Comparison of ENCODE assay signal across 1 cellular context in the genomic region with DNA sequence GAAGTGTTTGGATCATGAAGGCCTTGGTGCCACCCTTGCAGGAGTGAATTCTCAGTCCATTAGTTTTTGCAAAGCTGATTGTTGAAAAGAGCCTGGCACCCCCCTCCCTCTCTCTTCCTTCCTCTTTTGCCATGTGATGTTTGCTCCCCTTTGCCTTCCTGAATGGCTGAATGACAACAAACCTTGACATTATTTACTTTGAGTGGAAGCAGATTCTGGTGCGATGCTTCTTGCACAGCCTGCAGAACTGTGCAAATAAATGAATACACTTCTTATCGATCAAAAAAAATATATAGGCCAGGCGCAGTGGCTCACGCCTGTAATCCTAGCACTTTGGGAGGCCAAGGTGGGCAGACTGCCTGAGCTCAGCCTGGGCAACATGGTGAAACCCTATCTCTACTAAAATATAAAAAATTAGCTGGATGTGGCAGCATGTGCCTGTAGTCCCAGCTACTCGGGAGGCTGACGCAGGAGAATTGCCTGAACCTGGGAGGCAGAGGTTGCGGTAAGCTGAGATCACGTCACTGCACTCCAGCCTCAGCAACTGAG.
TF ChIP-seq lines count a peak whose summit lies in the region.

No MANE protein-coding gene starts in this region.

TF ChIP-seq in HepG2, 621 proteins besides CTCF, POLR2A, EP300 and RAD21 (continued from another document and continues in another):
- TF ChIP-seq RCOR2 (CRISPR knock-in tag; IDR thresholded peaks at IDR 0.05) (peak; percentile 59; the same call in 1 of the 2 replicates), ZC3H13 (CRISPR knock-in tag; IDR thresholded peaks at IDR 0.05) (0 out of 2 replicates have a peak, but pooled peaks have one; percentile 41), MIXL1 (CRISPR knock-in tag; IDR thresholded peaks at IDR 0.05) (peak; percentile 61), KDM4B (CRISPR knock-in tag; IDR thresholded peaks at IDR 0.05) (no peak), ELF1 (CRISPR knock-in tag; IDR thresholded peaks at IDR 0.05) (peak; percentile 74), JUN (CRISPR knock-in tag; IDR thresholded peaks at IDR 0.05) (no peak), SP5 (CRISPR knock-in tag; IDR thresholded peaks at IDR 0.05; ENCODE audit: borderline replicate concordance, low read depth) (peak; percentile 53; the same call in 1 of the 2 replicates), MIER2 (CRISPR knock-in tag; IDR thresholded peaks at IDR 0.05) (no peak), CCAR2 (optimal IDR thresholded peaks at IDR 0.05; ENCODE audit: low read depth, low read length) (no peak), SATB2 (CRISPR knock-in tag; IDR thresholded peaks at IDR 0.05) (no peak), ZNF660 (CRISPR knock-in tag; IDR thresholded peaks at IDR 0.05; ENCODE audit: borderline replicate concordance, low read depth) (no peak), DR1 (CRISPR knock-in tag; IDR thresholded peaks at IDR 0.05) (no peak), MAZ (IDR thresholded peaks at IDR 0.05; ENCODE audit: borderline replicate concordance, low read depth, low read length) (no peak), MAZ (CRISPR knock-in tag; IDR thresholded peaks at IDR 0.05; ENCODE audit: low read depth) (no peak), SAFB2 (CRISPR knock-in tag; IDR thresholded peaks at IDR 0.05; ENCODE audit: borderline replicate concordance, low read depth) (no peak), STAG1 (CRISPR knock-in tag; IDR thresholded peaks at IDR 0.05) (no peak), AHR (CRISPR knock-in tag; IDR thresholded peaks at IDR 0.05) (no peak; the same call in 1 of the 2 replicates), RBAK (CRISPR knock-in tag; IDR thresholded peaks at IDR 0.05) (no peak), ZNF292 (CRISPR knock-in tag; IDR thresholded peaks at IDR 0.05; ENCODE audit: borderline replicate concordance, low read depth) (peak; percentile 88), TGIF2 (CRISPR knock-in tag; IDR thresholded peaks at IDR 0.05) (peak; percentile 83), MYNN (CRISPR knock-in tag; IDR thresholded peaks at IDR 0.05; ENCODE audit: low read depth) (no peak), FOXP1 (IDR thresholded peaks at IDR 0.05) (no peak), FOXP1 (CRISPR knock-in tag; IDR thresholded peaks at IDR 0.05) (peak; percentile 85), RNF2 (conservative IDR thresholded peaks at IDR 0.05; ENCODE audit: low read depth) (no peak), ISL2 (CRISPR knock-in tag; IDR thresholded peaks at IDR 0.05) (peak; percentile 83), SP140L (CRISPR knock-in tag; IDR thresholded peaks at IDR 0.05; ENCODE audit: borderline replicate concordance) (peak; percentile 61; the same call in 1 of the 2 replicates)
- TF ChIP-seq, protein P1, sequence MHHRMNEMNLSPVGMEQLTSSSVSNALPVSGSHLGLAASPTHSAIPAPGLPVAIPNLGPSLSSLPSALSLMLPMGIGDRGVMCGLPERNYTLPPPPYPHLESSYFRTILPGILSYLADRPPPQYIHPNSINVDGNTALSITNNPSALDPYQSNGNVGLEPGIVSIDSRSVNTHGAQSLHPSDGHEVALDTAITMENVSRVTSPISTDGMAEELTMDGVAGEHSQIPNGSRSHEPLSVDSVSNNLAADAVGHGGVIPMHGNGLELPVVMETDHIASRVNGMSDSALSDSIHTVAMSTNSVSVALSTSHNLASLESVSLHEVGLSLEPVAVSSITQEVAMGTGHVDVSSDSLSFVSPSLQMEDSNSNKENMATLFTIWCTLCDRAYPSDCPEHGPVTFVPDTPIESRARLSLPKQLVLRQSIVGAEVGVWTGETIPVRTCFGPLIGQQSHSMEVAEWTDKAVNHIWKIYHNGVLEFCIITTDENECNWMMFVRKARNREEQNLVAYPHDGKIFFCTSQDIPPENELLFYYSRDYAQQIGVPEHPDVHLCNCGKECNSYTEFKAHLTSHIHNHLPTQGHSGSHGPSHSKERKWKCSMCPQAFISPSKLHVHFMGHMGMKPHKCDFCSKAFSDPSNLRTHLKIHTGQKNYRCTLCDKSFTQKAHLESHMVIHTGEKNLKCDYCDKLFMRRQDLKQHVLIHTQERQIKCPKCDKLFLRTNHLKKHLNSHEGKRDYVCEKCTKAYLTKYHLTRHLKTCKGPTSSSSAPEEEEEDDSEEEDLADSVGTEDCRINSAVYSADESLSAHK (CRISPR knock-in tag; IDR thresholded peaks at IDR 0.05; ENCODE audit: borderline replicate concordance), result no peak
- TF ChIP-seq, protein P2, sequence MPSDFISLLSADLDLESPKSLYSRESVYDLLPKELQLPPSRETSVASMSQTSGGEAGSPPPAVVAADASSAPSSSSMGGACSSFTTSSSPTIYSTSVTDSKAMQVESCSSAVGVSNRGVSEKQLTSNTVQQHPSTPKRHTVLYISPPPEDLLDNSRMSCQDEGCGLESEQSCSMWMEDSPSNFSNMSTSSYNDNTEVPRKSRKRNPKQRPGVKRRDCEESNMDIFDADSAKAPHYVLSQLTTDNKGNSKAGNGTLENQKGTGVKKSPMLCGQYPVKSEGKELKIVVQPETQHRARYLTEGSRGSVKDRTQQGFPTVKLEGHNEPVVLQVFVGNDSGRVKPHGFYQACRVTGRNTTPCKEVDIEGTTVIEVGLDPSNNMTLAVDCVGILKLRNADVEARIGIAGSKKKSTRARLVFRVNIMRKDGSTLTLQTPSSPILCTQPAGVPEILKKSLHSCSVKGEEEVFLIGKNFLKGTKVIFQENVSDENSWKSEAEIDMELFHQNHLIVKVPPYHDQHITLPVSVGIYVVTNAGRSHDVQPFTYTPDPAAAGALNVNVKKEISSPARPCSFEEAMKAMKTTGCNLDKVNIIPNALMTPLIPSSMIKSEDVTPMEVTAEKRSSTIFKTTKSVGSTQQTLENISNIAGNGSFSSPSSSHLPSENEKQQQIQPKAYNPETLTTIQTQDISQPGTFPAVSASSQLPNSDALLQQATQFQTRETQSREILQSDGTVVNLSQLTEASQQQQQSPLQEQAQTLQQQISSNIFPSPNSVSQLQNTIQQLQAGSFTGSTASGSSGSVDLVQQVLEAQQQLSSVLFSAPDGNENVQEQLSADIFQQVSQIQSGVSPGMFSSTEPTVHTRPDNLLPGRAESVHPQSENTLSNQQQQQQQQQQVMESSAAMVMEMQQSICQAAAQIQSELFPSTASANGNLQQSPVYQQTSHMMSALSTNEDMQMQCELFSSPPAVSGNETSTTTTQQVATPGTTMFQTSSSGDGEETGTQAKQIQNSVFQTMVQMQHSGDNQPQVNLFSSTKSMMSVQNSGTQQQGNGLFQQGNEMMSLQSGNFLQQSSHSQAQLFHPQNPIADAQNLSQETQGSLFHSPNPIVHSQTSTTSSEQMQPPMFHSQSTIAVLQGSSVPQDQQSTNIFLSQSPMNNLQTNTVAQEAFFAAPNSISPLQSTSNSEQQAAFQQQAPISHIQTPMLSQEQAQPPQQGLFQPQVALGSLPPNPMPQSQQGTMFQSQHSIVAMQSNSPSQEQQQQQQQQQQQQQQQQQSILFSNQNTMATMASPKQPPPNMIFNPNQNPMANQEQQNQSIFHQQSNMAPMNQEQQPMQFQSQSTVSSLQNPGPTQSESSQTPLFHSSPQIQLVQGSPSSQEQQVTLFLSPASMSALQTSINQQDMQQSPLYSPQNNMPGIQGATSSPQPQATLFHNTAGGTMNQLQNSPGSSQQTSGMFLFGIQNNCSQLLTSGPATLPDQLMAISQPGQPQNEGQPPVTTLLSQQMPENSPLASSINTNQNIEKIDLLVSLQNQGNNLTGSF (CRISPR knock-in tag; IDR thresholded peaks at IDR 0.05), result no peak
- TF ChIP-seq, protein P3, sequence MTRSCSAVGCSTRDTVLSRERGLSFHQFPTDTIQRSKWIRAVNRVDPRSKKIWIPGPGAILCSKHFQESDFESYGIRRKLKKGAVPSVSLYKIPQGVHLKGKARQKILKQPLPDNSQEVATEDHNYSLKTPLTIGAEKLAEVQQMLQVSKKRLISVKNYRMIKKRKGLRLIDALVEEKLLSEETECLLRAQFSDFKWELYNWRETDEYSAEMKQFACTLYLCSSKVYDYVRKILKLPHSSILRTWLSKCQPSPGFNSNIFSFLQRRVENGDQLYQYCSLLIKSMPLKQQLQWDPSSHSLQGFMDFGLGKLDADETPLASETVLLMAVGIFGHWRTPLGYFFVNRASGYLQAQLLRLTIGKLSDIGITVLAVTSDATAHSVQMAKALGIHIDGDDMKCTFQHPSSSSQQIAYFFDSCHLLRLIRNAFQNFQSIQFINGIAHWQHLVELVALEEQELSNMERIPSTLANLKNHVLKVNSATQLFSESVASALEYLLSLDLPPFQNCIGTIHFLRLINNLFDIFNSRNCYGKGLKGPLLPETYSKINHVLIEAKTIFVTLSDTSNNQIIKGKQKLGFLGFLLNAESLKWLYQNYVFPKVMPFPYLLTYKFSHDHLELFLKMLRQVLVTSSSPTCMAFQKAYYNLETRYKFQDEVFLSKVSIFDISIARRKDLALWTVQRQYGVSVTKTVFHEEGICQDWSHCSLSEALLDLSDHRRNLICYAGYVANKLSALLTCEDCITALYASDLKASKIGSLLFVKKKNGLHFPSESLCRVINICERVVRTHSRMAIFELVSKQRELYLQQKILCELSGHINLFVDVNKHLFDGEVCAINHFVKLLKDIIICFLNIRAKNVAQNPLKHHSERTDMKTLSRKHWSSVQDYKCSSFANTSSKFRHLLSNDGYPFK (CRISPR knock-in tag; IDR thresholded peaks at IDR 0.05; ENCODE audit: borderline replicate concordance), result no peak
- TF ChIP-seq, protein P4, sequence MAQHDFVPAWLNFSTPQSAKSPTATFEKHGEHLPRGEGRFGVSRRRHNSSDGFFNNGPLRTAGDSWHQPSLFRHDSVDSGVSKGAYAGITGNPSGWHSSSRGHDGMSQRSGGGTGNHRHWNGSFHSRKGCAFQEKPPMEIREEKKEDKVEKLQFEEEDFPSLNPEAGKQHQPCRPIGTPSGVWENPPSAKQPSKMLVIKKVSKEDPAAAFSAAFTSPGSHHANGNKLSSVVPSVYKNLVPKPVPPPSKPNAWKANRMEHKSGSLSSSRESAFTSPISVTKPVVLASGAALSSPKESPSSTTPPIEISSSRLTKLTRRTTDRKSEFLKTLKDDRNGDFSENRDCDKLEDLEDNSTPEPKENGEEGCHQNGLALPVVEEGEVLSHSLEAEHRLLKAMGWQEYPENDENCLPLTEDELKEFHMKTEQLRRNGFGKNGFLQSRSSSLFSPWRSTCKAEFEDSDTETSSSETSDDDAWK (CRISPR knock-in tag; IDR thresholded peaks at IDR 0.05), result no peak
- TF ChIP-seq, protein P5, sequence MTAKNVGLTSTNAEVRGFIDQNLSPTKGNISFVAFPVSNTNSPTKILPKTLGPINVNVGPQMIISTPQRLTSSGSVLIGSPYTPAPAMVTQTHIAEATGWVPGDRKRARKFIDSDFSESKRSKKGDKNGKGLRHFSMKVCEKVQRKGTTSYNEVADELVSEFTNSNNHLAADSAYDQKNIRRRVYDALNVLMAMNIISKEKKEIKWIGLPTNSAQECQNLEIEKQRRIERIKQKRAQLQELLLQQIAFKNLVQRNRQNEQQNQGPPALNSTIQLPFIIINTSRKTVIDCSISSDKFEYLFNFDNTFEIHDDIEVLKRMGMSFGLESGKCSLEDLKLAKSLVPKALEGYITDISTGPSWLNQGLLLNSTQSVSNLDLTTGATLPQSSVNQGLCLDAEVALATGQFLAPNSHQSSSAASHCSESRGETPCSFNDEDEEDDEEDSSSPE (CRISPR knock-in tag; IDR thresholded peaks at IDR 0.05), result peak; percentile 30; the same call in 1 of the 2 replicates
- TF ChIP-seq, protein P6, sequence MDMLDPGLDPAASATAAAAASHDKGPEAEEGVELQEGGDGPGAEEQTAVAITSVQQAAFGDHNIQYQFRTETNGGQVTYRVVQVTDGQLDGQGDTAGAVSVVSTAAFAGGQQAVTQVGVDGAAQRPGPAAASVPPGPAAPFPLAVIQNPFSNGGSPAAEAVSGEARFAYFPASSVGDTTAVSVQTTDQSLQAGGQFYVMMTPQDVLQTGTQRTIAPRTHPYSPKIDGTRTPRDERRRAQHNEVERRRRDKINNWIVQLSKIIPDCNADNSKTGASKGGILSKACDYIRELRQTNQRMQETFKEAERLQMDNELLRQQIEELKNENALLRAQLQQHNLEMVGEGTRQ (IDR thresholded peaks at IDR 0.05; ENCODE audit: low read depth, low read length), result peak; percentile 20; the same call in 1 of the 2 replicates
- TF ChIP-seq, protein P6 (CRISPR knock-in tag; IDR thresholded peaks at IDR 0.05; ENCODE audit: borderline replicate concordance), result peak; percentile 47; the same call in 1 of the 2 replicates
- TF ChIP-seq, protein P7, sequence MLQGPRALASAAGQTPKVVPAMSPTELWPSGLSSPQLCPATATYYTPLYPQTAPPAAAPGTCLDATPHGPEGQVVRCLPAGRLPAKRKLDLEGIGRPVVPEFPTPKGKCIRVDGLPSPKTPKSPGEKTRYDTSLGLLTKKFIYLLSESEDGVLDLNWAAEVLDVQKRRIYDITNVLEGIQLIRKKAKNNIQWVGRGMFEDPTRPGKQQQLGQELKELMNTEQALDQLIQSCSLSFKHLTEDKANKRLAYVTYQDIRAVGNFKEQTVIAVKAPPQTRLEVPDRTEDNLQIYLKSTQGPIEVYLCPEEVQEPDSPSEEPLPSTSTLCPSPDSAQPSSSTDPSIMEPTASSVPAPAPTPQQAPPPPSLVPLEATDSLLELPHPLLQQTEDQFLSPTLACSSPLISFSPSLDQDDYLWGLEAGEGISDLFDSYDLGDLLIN (CRISPR knock-in tag; IDR thresholded peaks at IDR 0.05; ENCODE audit: borderline replicate concordance), result no peak
- TF ChIP-seq, protein P8, sequence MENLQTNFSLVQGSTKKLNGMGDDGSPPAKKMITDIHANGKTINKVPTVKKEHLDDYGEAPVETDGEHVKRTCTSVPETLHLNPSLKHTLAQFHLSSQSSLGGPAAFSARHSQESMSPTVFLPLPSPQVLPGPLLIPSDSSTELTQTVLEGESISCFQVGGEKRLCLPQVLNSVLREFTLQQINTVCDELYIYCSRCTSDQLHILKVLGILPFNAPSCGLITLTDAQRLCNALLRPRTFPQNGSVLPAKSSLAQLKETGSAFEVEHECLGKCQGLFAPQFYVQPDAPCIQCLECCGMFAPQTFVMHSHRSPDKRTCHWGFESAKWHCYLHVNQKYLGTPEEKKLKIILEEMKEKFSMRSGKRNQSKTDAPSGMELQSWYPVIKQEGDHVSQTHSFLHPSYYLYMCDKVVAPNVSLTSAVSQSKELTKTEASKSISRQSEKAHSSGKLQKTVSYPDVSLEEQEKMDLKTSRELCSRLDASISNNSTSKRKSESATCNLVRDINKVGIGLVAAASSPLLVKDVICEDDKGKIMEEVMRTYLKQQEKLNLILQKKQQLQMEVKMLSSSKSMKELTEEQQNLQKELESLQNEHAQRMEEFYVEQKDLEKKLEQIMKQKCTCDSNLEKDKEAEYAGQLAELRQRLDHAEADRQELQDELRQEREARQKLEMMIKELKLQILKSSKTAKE (CRISPR knock-in tag; IDR thresholded peaks at IDR 0.05; ENCODE audit: borderline replicate concordance), result peak; percentile 23; the same call in 1 of the 2 replicates
- TF ChIP-seq, protein P9, sequence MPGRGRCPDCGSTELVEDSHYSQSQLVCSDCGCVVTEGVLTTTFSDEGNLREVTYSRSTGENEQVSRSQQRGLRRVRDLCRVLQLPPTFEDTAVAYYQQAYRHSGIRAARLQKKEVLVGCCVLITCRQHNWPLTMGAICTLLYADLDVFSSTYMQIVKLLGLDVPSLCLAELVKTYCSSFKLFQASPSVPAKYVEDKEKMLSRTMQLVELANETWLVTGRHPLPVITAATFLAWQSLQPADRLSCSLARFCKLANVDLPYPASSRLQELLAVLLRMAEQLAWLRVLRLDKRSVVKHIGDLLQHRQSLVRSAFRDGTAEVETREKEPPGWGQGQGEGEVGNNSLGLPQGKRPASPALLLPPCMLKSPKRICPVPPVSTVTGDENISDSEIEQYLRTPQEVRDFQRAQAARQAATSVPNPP (CRISPR knock-in tag; IDR thresholded peaks at IDR 0.05), result no peak
